In the genomic region with DNA sequence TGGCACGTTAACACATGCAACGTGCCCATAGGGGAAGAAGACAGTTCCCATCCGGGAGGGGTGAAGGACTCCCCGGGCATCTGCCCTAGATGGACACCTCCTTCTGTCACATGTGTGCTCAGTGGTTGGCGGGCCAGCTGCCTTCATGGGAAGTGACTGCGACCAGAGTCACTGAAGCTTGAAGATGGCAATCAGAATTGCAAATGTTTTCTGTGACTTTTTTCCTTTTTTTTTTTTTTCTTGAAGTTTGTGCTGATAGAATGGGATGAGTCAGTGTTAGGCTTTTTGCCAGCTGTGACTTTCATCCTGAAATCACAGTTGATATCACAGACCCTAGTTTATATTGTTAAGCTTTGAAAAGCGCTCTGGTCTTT, we compare ENCODE assay signal across 9 cellular contexts.
DNase-seq lines count a peak whose midpoint lies in the region; ATAC-seq and TF ChIP-seq lines count a peak whose summit lies in the region.
"Had no signal": no experiment of that assay in that cellular context is flagged by ENCODE, and none has a peak within 500 bp of the region (broad histone marks: within the 10 kb centered on the region; RNA-seq: fewer than 3 reads in every experiment).

No MANE protein-coding gene starts in this region.

- no peak overlapping the region for H3K4me3 Mint-ChIP-seq in activated naive CD4-positive, alpha-beta T cell treated with anti-CD3 and anti-CD28 coated beads for 36 hours

- CTCF ChIA-PET in activated naive CD4-positive, alpha-beta T cell treated with anti-CD3 and anti-CD28 coated beads for 36 hours (lab: Charles Lee): no interaction called here

- H3K4me3 ChIP-seq in OCI-LY3 (ENCODE audit: low read length) (peak overlapping the region; percentile 22; the same call in 1 of the 2 replicates), testis (no peak overlapping the region)
- H3K4me3 ChIP-seq: SJCRH30 had no signal

- H3K27me3 ChIP-seq in OCI-LY3 (ENCODE audit: low read depth, low read length) (no peaks in the 10 kb centered on the region), testis (no peaks in the 10 kb centered on the region)
- H3K27me3 ChIP-seq: SJCRH30 had no signal

- H3K4me1 ChIP-seq in OCI-LY3 (ENCODE audit: low read length): peaks cover 41% of the 10 kb centered on the region
- no peaks in the 10 kb centered on the region for H3K4me1 ChIP-seq in testis
- H3K4me1 ChIP-seq: SJCRH30 had no signal

- TF ChIP-seq POLR2A in testis (IDR thresholded peaks at IDR 0.05): no peak

- TF ChIP-seq CTCF in OCI-LY3 (IDR thresholded peaks at IDR 0.05; ENCODE audit: low read depth, low read length): no peak
- no peak for TF ChIP-seq CTCF in testis (IDR thresholded peaks at IDR 0.05)

- no peaks in the 10 kb centered on the region for H3K79me2 ChIP-seq in OCI-LY3 (ENCODE audit: low read length)

- H3K36me3 ChIP-seq in OCI-LY3 (replicated peaks; ENCODE audit: low read depth, low read length) (peaks cover 61% of the 10 kb centered on the region), testis (ENCODE audit: low read depth, missing control alignments) (no peaks in the 10 kb centered on the region)

- H3K27ac ChIP-seq in OCI-LY3 (ENCODE audit: low read length) (peak overlapping the region; percentile 51), testis (no peak overlapping the region)
- H3K27ac ChIP-seq: SJCRH30 had no signal

- peak overlapping the region; percentile 26; the same call in 1 of the 2 replicates for H3K9ac ChIP-seq in OCI-LY3 (ENCODE audit: low read length)

- WGBS in testis, 2 donors: 82 to 89% methylated on average over 7 of the region's 7 CpGs

- peak; percentile 12 for DNase-seq in COLO829 (ENCODE audit: low spot score)
- DNase-seq in inferior parietal cortex (ENCODE audit: extremely low spot score): peak; percentile 16
- no peak for DNase-seq in activated naive CD4-positive, alpha-beta T cell treated with anti-CD3 and anti-CD28 coated beads for 36 hours
- no peak for DNase-seq in NCI-H2227 (lab: John Stamatoyannopoulos, UW; ENCODE audit: unreplicated experiment)
- no peak for DNase-seq in testis
- DNase-seq in NCI-H524 (lab: John Stamatoyannopoulos, UW): no peak

- H4K20me1 ChIP-seq in OCI-LY3 (ENCODE audit: insufficient read depth, low read length): no peaks in the 10 kb centered on the region

- intact Hi-C loops in activated naive CD4-positive, alpha-beta T cell treated with anti-CD3 and anti-CD28 coated beads for 36 hours (cut with micrococcal nuclease): no loop called here
- intact Hi-C loops in testis (cut with DNase I; ENCODE audit: low total_unique reads): no loop called here

- H3K4me2 ChIP-seq in OCI-LY3 (ENCODE audit: low read length): peak overlapping the region; percentile 57

- H3K9me3 Mint-ChIP-seq in activated naive CD4-positive, alpha-beta T cell treated with anti-CD3 and anti-CD28 coated beads for 36 hours: no peaks in the 10 kb centered on the region

- H3K9me3 ChIP-seq in OCI-LY3 (ENCODE audit: insufficient read depth, low read length) (no peaks in the 10 kb centered on the region), testis (no peaks in the 10 kb centered on the region)
- H3K9me3 ChIP-seq: SJCRH30 had no signal

- H3K36me3 Mint-ChIP-seq in activated naive CD4-positive, alpha-beta T cell treated with anti-CD3 and anti-CD28 coated beads for 36 hours (ENCODE audit: low read depth): peaks cover 16% of the 10 kb centered on the region

- H2AFZ ChIP-seq in OCI-LY3 (ENCODE audit: low read depth, low read length): no peak overlapping the region

- H3K27ac Mint-ChIP-seq in activated naive CD4-positive, alpha-beta T cell treated with anti-CD3 and anti-CD28 coated beads for 36 hours: no peak overlapping the region

- H3K4me1 Mint-ChIP-seq in activated naive CD4-positive, alpha-beta T cell treated with anti-CD3 and anti-CD28 coated beads for 36 hours (ENCODE audit: low read depth): no peaks in the 10 kb centered on the region

- H3K27me3 Mint-ChIP-seq in activated naive CD4-positive, alpha-beta T cell treated with anti-CD3 and anti-CD28 coated beads for 36 hours (ENCODE audit: low read depth): no peaks in the 10 kb centered on the region

- ATAC-seq in GM21515 (IDR thresholded peaks at IDR 0.05; ENCODE audit: unreplicated experiment): peak; percentile 74

Comparison
In these comparisons a context has a peak if more than half of its experiments do, and no peak if none do; other contexts are left out.
1. DNase-seq: peak in COLO829 (single experiment) and inferior parietal cortex (single experiment); none in activated naive CD4-positive, alpha-beta T cell treated with anti-CD3 and anti-CD28 coated beads for 36 hours (single experiment), NCI-H2227 (single experiment), testis (single experiment) and NCI-H524 (0 of 2).